ENCODE assay signal across 8 cellular contexts in genomic region chr20:17654649-17655285, GRCh38. TPM values are rescaled to one million over a fixed set of nuclear protein-coding genes. Genes with fewer than 3 reads are reported as not detected.
DNase-seq lines count a peak whose midpoint lies in the region; ATAC-seq, FAIRE-seq and TF ChIP-seq lines count a peak whose summit lies in the region.

No MANE protein-coding gene starts in this region.

- H3K4me3 ChIP-seq in WI38 (ENCODE audit: low read depth, low read length): no peak overlapping the region

- no peak for ATAC-seq in HG03565 (IDR thresholded peaks at IDR 0.05; ENCODE audit: unreplicated experiment)
- no peak for ATAC-seq in HG02840 (IDR thresholded peaks at IDR 0.05; ENCODE audit: low FRiP score, unreplicated experiment)
- ATAC-seq in HG03280 (IDR thresholded peaks at IDR 0.05; ENCODE audit: unreplicated experiment): no peak

- peak; percentile 67 for TF ChIP-seq CTCF in WI38 (IDR thresholded peaks at IDR 0.05; ENCODE audit: low read depth, low read length)

- TF ChIP-seq POLR2A in GM12891 (IDR thresholded peaks at IDR 0.05; ENCODE audit: low read depth, low read length): no peak

- DNase-seq in stimulated activated CD4-positive, alpha-beta T cell treated with anti-CD3 and anti-CD28 coated beads, Interleukin-1b, Interleukin-23, amount 100 ng/mL, for 4 hours (ENCODE audit: low read depth in 2 of 2): peak; percentile 2 to 14
- DNase-seq in stimulated activated CD4-positive, alpha-beta T cell treated with anti-CD3 and anti-CD28 coated beads, Interleukin-2, amount 100 ng/mL, for 48 hours: no peak
- DNase-seq in iPS-NIHi11 (ENCODE audit: low spot score) (peak; percentile 56), GM12891 (ENCODE audit: insufficient read length, low spot score) (no peak)

- FAIRE-seq in GM12891 (lab: Jason Lieb, UNC): no peak

TF ChIP-seq in GM12891, 5 proteins besides CTCF, POLR2A, EP300 and RAD21:
- TF ChIP-seq POLR2AphosphoS5 (IDR thresholded peaks at IDR 0.05; ENCODE audit: low read depth, low read length): no peak
- no peak for TF ChIP-seq POU2F2 (IDR thresholded peaks at IDR 0.05; ENCODE audit: low read depth, low read length)
- TF ChIP-seq SPI1 (IDR thresholded peaks at IDR 0.05; ENCODE audit: low read depth, low read length): no peak
- no peak for TF ChIP-seq TAF1 (IDR thresholded peaks at IDR 0.05; ENCODE audit: low read depth, low read length)
- TF ChIP-seq PAX5 (IDR thresholded peaks at IDR 0.05; ENCODE audit: insufficient read depth, low read length, severe bottlenecking): no peak

RNA-seq across cellular contexts. Expression of gene RRBP1, which starts 27.3 kb away (rescaled TPM):
- polyA plus RNA-seq in GM12891 (2012; ENCODE audit: low read depth, missing spikeins): 32.6 TPM

RNA-seq across cellular contexts. Expression of gene BANF2, which starts 45.0 kb away (rescaled TPM):
- polyA plus RNA-seq in GM12891 (2012; ENCODE audit: low read depth, missing spikeins): not detected

Comparison
In these comparisons a context has a peak if more than half of its experiments do, and no peak if none do; other contexts are left out.
1. DNase-seq: peak in stimulated activated CD4-positive, alpha-beta T cell treated with anti-CD3 and anti-CD28 coated beads, Interleukin-1b, Interleukin-23, amount 100 ng/mL, for 4 hours (2 of 2) and iPS-NIHi11 (single experiment); none in stimulated activated CD4-positive, alpha-beta T cell treated with anti-CD3 and anti-CD28 coated beads, Interleukin-2, amount 100 ng/mL, for 48 hours (0 of 2) and GM12891 (single experiment).